26 cellular contexts compared by ENCODE assay signal in the genomic region with DNA sequence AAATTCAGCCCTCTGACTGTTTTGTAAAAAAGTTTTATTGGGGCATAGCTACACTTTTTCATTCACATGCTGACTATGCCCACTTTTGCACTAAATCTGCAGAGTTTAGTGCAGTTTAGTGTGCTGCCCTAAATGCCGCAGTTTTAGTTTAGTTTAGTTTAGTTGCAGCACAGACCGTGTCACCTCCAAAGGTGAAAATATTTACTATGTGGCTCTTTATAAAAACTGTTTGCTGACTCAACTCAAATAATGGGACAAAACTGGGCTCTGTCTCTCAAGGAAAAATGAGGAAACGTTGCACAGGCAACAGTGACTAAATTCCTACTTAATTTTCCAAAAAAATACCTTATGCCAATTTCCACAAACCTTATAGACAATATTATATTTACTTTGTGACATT.
"Had no signal": no experiment of that assay in that cellular context is flagged by ENCODE, and none has a peak within 500 bp of the region (broad histone marks: within the 10 kb centered on the region; RNA-seq: fewer than 3 reads in every experiment).

No MANE protein-coding gene starts in this region.

- DNase-seq: colonic mucosa; cortex of kidney; dermis blood vessel endothelial cell; dorsolateral prefrontal cortex; effector CD4-positive, alpha-beta T cell; effector CD8-positive, alpha-beta T cell; effector memory CD4-positive, alpha-beta T cell; effector memory CD8-positive, alpha-beta T cell; endodermal cell; erythroblast; esophagus squamous epithelium; foreskin fibroblast; foreskin keratinocyte; foreskin melanocyte; gastrocnemius medialis; glutamatergic neuron; head of caudate nucleus; heart left ventricle; heart right ventricle had no signal

- H3K27me3 ChIP-seq: colonic mucosa, dorsolateral prefrontal cortex, esophagus muscularis mucosa, esophagus squamous epithelium, foreskin keratinocyte, gastrocnemius medialis, gastroesophageal sphincter, heart left ventricle, hepatocyte had no signal

- ATAC-seq: effector memory CD8-positive, alpha-beta T cell; esophagus mucosa; foreskin keratinocyte; gastrocnemius medialis; gastroesophageal sphincter; heart left ventricle; heart right ventricle had no signal

- H3K4me2 ChIP-seq: hepatocyte had no signal

- H3K36me3 ChIP-seq: colonic mucosa, esophagus muscularis mucosa, esophagus squamous epithelium, gastrocnemius medialis, gastroesophageal sphincter, heart left ventricle, heart right ventricle had no signal

- H3K27ac Mint-ChIP-seq: dendritic cell treated with granulocyte-macrophage colony-stimulating factor and Interleukin-4, amounts not matched to agents 40 ng/mL and 50 ng/mL, for 4 days; effector memory CD8-positive, alpha-beta T cell had no signal

- H3K9me3 Mint-ChIP-seq: dendritic cell treated with granulocyte-macrophage colony-stimulating factor and Interleukin-4, amounts not matched to agents 40 ng/mL and 50 ng/mL, for 4 days; effector memory CD8-positive, alpha-beta T cell; endodermal cell had no signal

- H3K4me1 ChIP-seq: colonic mucosa, esophagus muscularis mucosa, esophagus squamous epithelium, foreskin keratinocyte, gastrocnemius medialis, gastroesophageal sphincter, heart left ventricle, heart right ventricle had no signal

- H3K27me3 Mint-ChIP-seq: dendritic cell treated with granulocyte-macrophage colony-stimulating factor and Interleukin-4, amounts not matched to agents 40 ng/mL and 50 ng/mL, for 4 days; effector memory CD8-positive, alpha-beta T cell had no signal

- H3K79me2 ChIP-seq: hepatocyte had no signal

- H3K27ac ChIP-seq: colonic mucosa, coronary artery, dorsolateral prefrontal cortex, epithelial cell of prostate, esophagus muscularis mucosa, esophagus squamous epithelium, foreskin keratinocyte, gastrocnemius medialis, gastroesophageal sphincter, heart left ventricle, heart right ventricle, hepatocyte had no signal

- H3K4me3 Mint-ChIP-seq: dendritic cell treated with granulocyte-macrophage colony-stimulating factor and Interleukin-4, amounts not matched to agents 40 ng/mL and 50 ng/mL, for 4 days; effector memory CD8-positive, alpha-beta T cell; endodermal cell had no signal

- H2AFZ ChIP-seq: hepatocyte had no signal

- H3K9me3 ChIP-seq: colonic mucosa, esophagus muscularis mucosa, esophagus squamous epithelium, gastrocnemius medialis, gastroesophageal sphincter, heart left ventricle, heart right ventricle had no signal

- H3K4me3 ChIP-seq: colonic mucosa, coronary artery, dorsolateral prefrontal cortex, esophagus muscularis mucosa, esophagus squamous epithelium, gastrocnemius medialis, gastroesophageal sphincter, heart left ventricle, heart right ventricle, hepatocyte had no signal
